8 cellular contexts compared by ENCODE assay signal in the genomic region with DNA sequence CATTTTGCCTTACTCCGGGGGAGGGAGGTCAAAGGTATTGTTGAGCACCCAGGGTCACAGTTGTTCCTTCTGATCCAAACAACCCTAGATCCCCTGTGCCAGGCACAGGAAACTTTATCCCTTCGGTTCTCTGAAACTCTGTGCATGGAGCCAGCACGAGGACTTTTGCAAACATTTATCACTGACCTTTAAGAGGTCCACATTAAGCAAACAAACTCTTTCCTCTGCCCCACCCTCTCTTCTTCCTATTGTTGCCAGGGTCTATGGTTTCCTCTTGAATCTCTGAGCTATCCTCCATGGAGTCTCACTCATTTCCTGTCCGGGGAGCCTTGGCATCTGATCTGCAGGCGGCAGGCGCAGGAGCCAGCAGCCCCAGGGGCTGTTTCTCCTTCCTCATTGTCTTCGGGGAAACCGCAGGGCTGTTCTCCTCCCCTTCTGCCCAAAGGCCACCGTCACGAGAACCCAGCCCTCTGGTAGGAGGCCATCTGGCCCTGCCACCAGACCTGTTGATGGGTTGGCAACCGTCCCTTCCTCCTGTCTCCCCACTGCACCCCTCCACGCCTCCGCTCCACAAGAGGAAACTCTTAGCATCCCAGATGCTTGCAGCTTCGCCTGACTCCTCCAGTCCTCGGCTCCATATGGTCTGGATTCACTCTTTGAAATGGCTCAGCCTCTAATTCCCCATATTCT.
DNase-seq lines count a peak whose midpoint lies in the region; ATAC-seq and TF ChIP-seq lines count a peak whose summit lies in the region.

No MANE protein-coding gene starts in this region.

- CTCF ChIA-PET in Calu3 (lab: Charles Lee) = no interaction called here

- intact Hi-C loops in Calu3 (cut with micrococcal nuclease; ENCODE audit: unreplicated experiment) = no loop called here

- H3K4me1 Mint-ChIP-seq in Calu3 (ENCODE audit: low read depth, unreplicated experiment) = peaks cover 16% of the 10 kb centered on the region
- H3K4me1 Mint-ChIP-seq in effector memory CD8-positive, alpha-beta T cell (ENCODE audit: low read depth in 2 of 2) = peaks cover 0 to 5% of the 10 kb centered on the region in 2 donors
- H3K4me1 Mint-ChIP-seq in activated T-cell treated with anti-CD3 and anti-CD28 coated beads, Interleukin-2, amount 50 U/mL, for 72 hours (ENCODE audit: low read depth) = peaks cover 7% of the 10 kb centered on the region

- peaks cover 5% of the 10 kb centered on the region for H3K36me3 Mint-ChIP-seq in Calu3 (ENCODE audit: insufficient read depth, unreplicated experiment)
- no peaks in the 10 kb centered on the region for H3K36me3 Mint-ChIP-seq in effector memory CD8-positive, alpha-beta T cell (ENCODE audit: insufficient read depth)
- peaks cover 0 to 3% of the 10 kb centered on the region in 2 donors for H3K36me3 Mint-ChIP-seq in activated T-cell treated with anti-CD3 and anti-CD28 coated beads, Interleukin-2, amount 50 U/mL, for 72 hours (ENCODE audit: insufficient read depth in 2 of 2)

- BruUV-seq in Calu3 (replicated peaks; lab: Mats Ljungman, UMichigan) = no TSS peak

- no peaks in the 10 kb centered on the region for H3K9me3 Mint-ChIP-seq in Calu3 (ENCODE audit: low read depth, unreplicated experiment)
- peaks cover 0 to 7% of the 10 kb centered on the region in 2 donors for H3K9me3 Mint-ChIP-seq in effector memory CD8-positive, alpha-beta T cell
- peaks cover 0 to 2% of the 10 kb centered on the region in 2 donors for H3K9me3 Mint-ChIP-seq in activated T-cell treated with anti-CD3 and anti-CD28 coated beads, Interleukin-2, amount 50 U/mL, for 72 hours

- peak overlapping the region; percentile 27 for H3K27ac Mint-ChIP-seq in Calu3 (ENCODE audit: unreplicated experiment)
- no peak overlapping the region for H3K27ac Mint-ChIP-seq in effector memory CD8-positive, alpha-beta T cell
- no peak overlapping the region for H3K27ac Mint-ChIP-seq in activated T-cell treated with anti-CD3 and anti-CD28 coated beads, Interleukin-2, amount 50 U/mL, for 72 hours

- peak; percentile 33 for DNase-seq in Calu3
- DNase-seq in NCI-H510A (lab: John Stamatoyannopoulos, UW) = peak; percentile 37
- DNase-seq in dedifferentiated amniotic fluid mesenchymal stem cell (ENCODE audit: extremely low spot score) = peak; percentile 73
- DNase-seq in medulla oblongata (ENCODE audit: extremely low spot score) = peak; percentile 81
- DNase-seq in effector memory CD8-positive, alpha-beta T cell = no peak
- DNase-seq in activated T-cell treated with anti-CD3 and anti-CD28 coated beads, Interleukin-2, amount 50 U/mL, for 72 hours = no peak
- no peak for DNase-seq in ecto neural progenitor cell (ENCODE audit: low spot score)

- no peak for TF ChIP-seq CTCF in Calu3 (IDR thresholded peaks at IDR 0.05; ENCODE audit: unreplicated experiment)

- no peaks in the 10 kb centered on the region for H3K27me3 Mint-ChIP-seq in Calu3 (ENCODE audit: unreplicated experiment)
- H3K27me3 Mint-ChIP-seq in effector memory CD8-positive, alpha-beta T cell = peaks cover 16 to 43% of the 10 kb centered on the region in 2 donors
- H3K27me3 Mint-ChIP-seq in activated T-cell treated with anti-CD3 and anti-CD28 coated beads, Interleukin-2, amount 50 U/mL, for 72 hours (ENCODE audit: low read depth) = peaks cover 34% of the 10 kb centered on the region

- no peak for ATAC-seq in effector memory CD8-positive, alpha-beta T cell (replicated peaks)
- ATAC-seq in activated T-cell treated with anti-CD3 and anti-CD28 coated beads, Interleukin-2, amount 50 U/mL, for 72 hours (replicated peaks in 1 of 2) = no peak
- ATAC-seq in HG02970 (IDR thresholded peaks at IDR 0.05; ENCODE audit: low FRiP score, unreplicated experiment) = no peak

- H3K4me3 Mint-ChIP-seq in Calu3 (ENCODE audit: low read depth, unreplicated experiment) = peak overlapping the region; percentile 36
- H3K4me3 Mint-ChIP-seq in effector memory CD8-positive, alpha-beta T cell = no peak overlapping the region
- no peak overlapping the region for H3K4me3 Mint-ChIP-seq in activated T-cell treated with anti-CD3 and anti-CD28 coated beads, Interleukin-2, amount 50 U/mL, for 72 hours

Comparison
In these comparisons a context has a peak if more than half of its experiments do, and no peak if none do; other contexts are left out.
1. DNase-seq: peak in Calu3 (single experiment), NCI-H510A (single experiment), dedifferentiated amniotic fluid mesenchymal stem cell (single experiment) and medulla oblongata (single experiment); none in effector memory CD8-positive, alpha-beta T cell (0 of 3), activated T-cell treated with anti-CD3 and anti-CD28 coated beads, Interleukin-2, amount 50 U/mL, for 72 hours (0 of 2) and ecto neural progenitor cell (single experiment).